Comparison of ENCODE assay signal across 8 cellular contexts in genomic region chr17:81401727-81402529, GRCh38. TPM values are rescaled to one million over a fixed set of nuclear protein-coding genes. Genes with fewer than 3 reads are reported as not detected.
DNase-seq lines count a peak whose midpoint lies in the region; ATAC-seq and TF ChIP-seq lines count a peak whose summit lies in the region.

No MANE protein-coding gene starts in this region.

- CTCF ChIA-PET in activated B cell treated with CpG ODN at 0.5 μM for 24 hours (lab: Charles Lee) = interaction anchor here (1.3 kb wide), 1 partner anchor 110 kb away, joined by 4 read pairs; no protein-coding TSS in a partner anchor

- no peaks in the 10 kb centered on the region for H3K36me3 Mint-ChIP-seq in activated B cell treated with CpG ODN at 0.5 μM for 24 hours (ENCODE audit: low read depth)

- no peak overlapping the region for H3K27ac Mint-ChIP-seq in activated B cell treated with CpG ODN at 0.5 μM for 24 hours

- H3K4me3 Mint-ChIP-seq in activated B cell treated with CpG ODN at 0.5 μM for 24 hours = no peak overlapping the region

- H3K27me3 Mint-ChIP-seq in activated B cell treated with CpG ODN at 0.5 μM for 24 hours = peaks cover 26% of the 10 kb centered on the region

- H3K9me3 ChIP-seq in subcutaneous abdominal adipose tissue (ENCODE audit: control insufficient read depth in 5 of 5, low read length in 5 of 5) = no peaks in the 10 kb centered on the region

- H3K27me3 ChIP-seq in subcutaneous abdominal adipose tissue (ENCODE audit: control insufficient read depth in 5 of 5, insufficient read depth in 4 of 5, low read length in 5 of 5) = no peaks in the 10 kb centered on the region

- peak; percentile 49 for TF ChIP-seq CTCF in 22Rv1 (IDR thresholded peaks at IDR 0.05)
- peak; percentile 29; the same call in 1 of the 2 replicates for TF ChIP-seq CTCF in GM12875 (IDR thresholded peaks at IDR 0.05; ENCODE audit: borderline replicate concordance, insufficient read depth, low read depth, low read length)
- no peak for TF ChIP-seq CTCF in activated B cell treated with CpG ODN at 0.5 μM for 24 hours (IDR thresholded peaks at IDR 0.05)

- no peak overlapping the region for H3K4me3 ChIP-seq in GM12875 (ENCODE audit: low read depth, low read length)
- H3K4me3 ChIP-seq in subcutaneous abdominal adipose tissue (ENCODE audit: low read depth in 1 of 5, low read length in 5 of 5) = peak overlapping the region in 3 of 5 donors; percentile 44 to 72 (median 68)

- peak overlapping the region; percentile 8 to 82 (median 56) for H3K9ac ChIP-seq in subcutaneous abdominal adipose tissue (ENCODE audit: low read length in 5 of 5)

- DNase-seq in activated B cell treated with CpG ODN at 0.5 μM for 24 hours (no peak), iPS-NIHi11 (ENCODE audit: low spot score) (peak; percentile 52), pons (ENCODE audit: low spot score) (no peak)

- peaks cover 21% of the 10 kb centered on the region for H3K4me1 Mint-ChIP-seq in activated B cell treated with CpG ODN at 0.5 μM for 24 hours

- no peaks in the 10 kb centered on the region for H3K9me3 Mint-ChIP-seq in activated B cell treated with CpG ODN at 0.5 μM for 24 hours

- peak overlapping the region; percentile 100 for H3K27ac ChIP-seq in 22Rv1
- peak overlapping the region; percentile 92 for H3K27ac ChIP-seq in subcutaneous abdominal adipose tissue (ENCODE audit: low read depth, low read length)

- ATAC-seq in activated B cell treated with CpG ODN at 0.5 μM for 24 hours (ENCODE audit: low read depth) = peak; percentile 18
- ATAC-seq in HG02610 (IDR thresholded peaks at IDR 0.05; ENCODE audit: unreplicated experiment) = no peak
- ATAC-seq in GM18870 (IDR thresholded peaks at IDR 0.05; ENCODE audit: unreplicated experiment) = no peak

- peaks cover 23 to 90% (median 86%) of the 10 kb centered on the region in 5 donors for H3K4me1 ChIP-seq in subcutaneous abdominal adipose tissue (ENCODE audit: control insufficient read depth in 5 of 5, insufficient read depth in 5 of 5, low read length in 5 of 5)

- POLR2A ChIA-PET in activated B cell treated with CpG ODN at 0.5 μM for 24 hours (lab: Charles Lee) = no interaction called here

- H3K36me3 ChIP-seq in subcutaneous abdominal adipose tissue (ENCODE audit: control insufficient read depth in 5 of 5, insufficient read depth in 5 of 5, low read length in 5 of 5) = no peaks in the 10 kb centered on the region

- intact Hi-C loops in activated B cell treated with CpG ODN at 0.5 μM for 24 hours (cut with micrococcal nuclease) = no loop called here

RNA-seq across cellular contexts. Expression of gene BAHCC1, which starts 6.7 kb away (rescaled TPM):
- total RNA-seq in activated B cell treated with CpG ODN at 0.5 μM for 24 hours = 0.13 and 0.42 TPM in 2 replicates
